ENCODE assay signal across 8 cellular contexts in genomic region chr1:201713093-201713810, GRCh38.
DNase-seq lines count a peak whose midpoint lies in the region; ATAC-seq and TF ChIP-seq lines count a peak whose summit lies in the region.

No MANE protein-coding gene starts in this region.

- no peaks in the 10 kb centered on the region for H3K27me3 Mint-ChIP-seq in naive thymus-derived CD4-positive, alpha-beta T cell
- no peaks in the 10 kb centered on the region for H3K27me3 Mint-ChIP-seq in activated CD4-positive, alpha-beta T cell treated with anti-CD3 and anti-CD28 coated beads for 36 hours
- H3K27me3 Mint-ChIP-seq in GM23338 (ENCODE audit: insufficient read depth, low read depth, poor library complexity), result peaks cover 6% of the 10 kb centered on the region

- H3K4me2 ChIP-seq in MM.1S (ENCODE audit: low read depth, low read length) (no peak overlapping the region), GM23338 (no peak overlapping the region)

- H2AFZ ChIP-seq in MM.1S (ENCODE audit: low read length), result no peak overlapping the region
- H2AFZ ChIP-seq in GM23338, result no peak overlapping the region

- ATAC-seq in RWPE2 (ENCODE audit: low read depth), result peak; percentile 80
- peak; percentile 60 for ATAC-seq in naive thymus-derived CD4-positive, alpha-beta T cell
- no peak for ATAC-seq in GM19023 (IDR thresholded peaks at IDR 0.05; ENCODE audit: unreplicated experiment)
- no peak for ATAC-seq in activated CD4-positive, alpha-beta T cell treated with anti-CD3 and anti-CD28 coated beads for 36 hours
- no peak for ATAC-seq in GM23338

- peaks cover 42% of the 10 kb centered on the region for H3K4me1 ChIP-seq in RWPE2 (ENCODE audit: insufficient read depth, poor library complexity, severe bottlenecking)
- H3K4me1 ChIP-seq in esophagus muscularis mucosa, result peaks cover 80 to 93% (median 87%) of the 10 kb centered on the region in 4 donors
- H3K4me1 ChIP-seq in naive thymus-derived CD4-positive, alpha-beta T cell (ENCODE audit: control insufficient read depth in 2 of 2, insufficient read depth in 2 of 2, low read length in 2 of 2), result no peaks in the 10 kb centered on the region
- peaks cover 11% of the 10 kb centered on the region for H3K4me1 ChIP-seq in MM.1S (ENCODE audit: low read length)
- peaks cover 3% of the 10 kb centered on the region; the same call in 1 of the 2 replicates for H3K4me1 ChIP-seq in GM23338 (ENCODE audit: insufficient read depth)

- no peak for TF ChIP-seq POLR2A in esophagus muscularis mucosa (IDR thresholded peaks at IDR 0.05; ENCODE audit: low read depth)

- H3K9me2 ChIP-seq in MM.1S (replicated peaks; ENCODE audit: insufficient read depth, low read length) (no peaks in the 10 kb centered on the region), GM23338 (ENCODE audit: insufficient read depth) (no peaks in the 10 kb centered on the region)

- no peaks in the 10 kb centered on the region for H4K20me1 ChIP-seq in MM.1S (ENCODE audit: insufficient read depth, low read length)
- no peaks in the 10 kb centered on the region for H4K20me1 ChIP-seq in GM23338 (replicated peaks; ENCODE audit: insufficient read depth)

- no peak overlapping the region for H3K9ac ChIP-seq in MM.1S (ENCODE audit: low read length)

- H3K36me3 ChIP-seq in RWPE2 (ENCODE audit: low read depth) (no peaks in the 10 kb centered on the region), esophagus muscularis mucosa (peaks cover 0 to 9% (median 2%) of the 10 kb centered on the region in 4 donors), MM.1S (replicated peaks; ENCODE audit: insufficient read depth, low read length) (no peaks in the 10 kb centered on the region), GM23338 (ENCODE audit: insufficient read depth) (no peaks in the 10 kb centered on the region)
- no peaks in the 10 kb centered on the region for H3K36me3 ChIP-seq in naive thymus-derived CD4-positive, alpha-beta T cell (ENCODE audit: control insufficient read depth in 2 of 3, insufficient read depth in 3 of 3, low read length in 3 of 3)

- H3K27ac Mint-ChIP-seq in naive thymus-derived CD4-positive, alpha-beta T cell, result peak overlapping the region in 1 of 9 donors; percentile 59
- no peak overlapping the region for H3K27ac Mint-ChIP-seq in activated CD4-positive, alpha-beta T cell treated with anti-CD3 and anti-CD28 coated beads for 36 hours
- no peak overlapping the region for H3K27ac Mint-ChIP-seq in GM23338

- no peak for TF ChIP-seq EP300 in esophagus muscularis mucosa (IDR thresholded peaks at IDR 0.05)

- DNase-seq in G401 (ENCODE audit: low spot score) (peak; percentile 56), RWPE2 (ENCODE audit: low spot score) (peak; percentile 95), esophagus muscularis mucosa (ENCODE audit: extremely low spot score) (peak; percentile 98), MM.1S (no peak), GM23338 (ENCODE audit: low spot score) (no peak)
- no peak for DNase-seq in naive thymus-derived CD4-positive, alpha-beta T cell
- no peak for DNase-seq in activated CD4-positive, alpha-beta T cell treated with anti-CD3 and anti-CD28 coated beads for 36 hours

- intact Hi-C loops in esophagus muscularis mucosa (cut with DNase I), result loop anchor here (10.0 kb wide), 1 partner anchor 258 kb away; no protein-coding TSS in a partner anchor
- intact Hi-C loops in naive thymus-derived CD4-positive, alpha-beta T cell (cut with micrococcal nuclease), result no loop called here
- intact Hi-C loops in activated CD4-positive, alpha-beta T cell treated with anti-CD3 and anti-CD28 coated beads for 36 hours (cut with DNase I, micrococcal nuclease), result no loop called here

- H3K79me2 ChIP-seq in MM.1S (ENCODE audit: low read length) (no peaks in the 10 kb centered on the region), GM23338 (replicated peaks; ENCODE audit: insufficient read depth) (no peaks in the 10 kb centered on the region)

- peaks cover 0 to 2% (median 0%) of the 10 kb centered on the region in 7 donors for H3K4me1 Mint-ChIP-seq in naive thymus-derived CD4-positive, alpha-beta T cell
- no peaks in the 10 kb centered on the region for H3K4me1 Mint-ChIP-seq in activated CD4-positive, alpha-beta T cell treated with anti-CD3 and anti-CD28 coated beads for 36 hours
- peaks cover 13% of the 10 kb centered on the region for H3K4me1 Mint-ChIP-seq in GM23338

- H3F3A ChIP-seq in MM.1S (ENCODE audit: insufficient read depth, low read length) (no peaks in the 10 kb centered on the region), GM23338 (replicated peaks; ENCODE audit: low read depth) (no peaks in the 10 kb centered on the region)

- H3K9me3 ChIP-seq in RWPE2 (ENCODE audit: severe bottlenecking), result no peaks in the 10 kb centered on the region
- no peaks in the 10 kb centered on the region for H3K9me3 ChIP-seq in esophagus muscularis mucosa
- H3K9me3 ChIP-seq in naive thymus-derived CD4-positive, alpha-beta T cell (ENCODE audit: control insufficient read depth in 2 of 3, low read length in 3 of 3), result no peaks in the 10 kb centered on the region
- H3K9me3 ChIP-seq in MM.1S (replicated peaks; ENCODE audit: insufficient read depth, low read length), result no peaks in the 10 kb centered on the region

- no peak overlapping the region for H3K4me3 Mint-ChIP-seq in naive thymus-derived CD4-positive, alpha-beta T cell
- H3K4me3 Mint-ChIP-seq in activated CD4-positive, alpha-beta T cell treated with anti-CD3 and anti-CD28 coated beads for 36 hours, result no peak overlapping the region
- H3K4me3 Mint-ChIP-seq in GM23338, result no peak overlapping the region

- H3K27ac ChIP-seq in RWPE2 (ENCODE audit: poor library complexity, severe bottlenecking), result peak overlapping the region; percentile 95
- peak overlapping the region; percentile 77 to 93 (median 87) for H3K27ac ChIP-seq in esophagus muscularis mucosa (replicated peaks in 1 of 4)
- H3K27ac ChIP-seq in naive thymus-derived CD4-positive, alpha-beta T cell (ENCODE audit: low read depth, low read length), result no peak overlapping the region
- H3K27ac ChIP-seq in MM.1S (ENCODE audit: low read length), result no peak overlapping the region
- no peak overlapping the region for H3K27ac ChIP-seq in GM23338 (ENCODE audit: low read depth)

- in situ Hi-C loops in G401 (cut with HindIII; ENCODE audit: low sequenced_read_pairs), result no loop called here

- no peaks in the 10 kb centered on the region for H3K27me3 ChIP-seq in RWPE2 (ENCODE audit: insufficient read depth, poor library complexity, severe bottlenecking)
- H3K27me3 ChIP-seq in esophagus muscularis mucosa, result no peaks in the 10 kb centered on the region
- no peaks in the 10 kb centered on the region for H3K27me3 ChIP-seq in naive thymus-derived CD4-positive, alpha-beta T cell (ENCODE audit: control insufficient read depth in 2 of 2, insufficient read depth in 2 of 2, low read length in 2 of 2)
- no peaks in the 10 kb centered on the region for H3K27me3 ChIP-seq in MM.1S (replicated peaks; ENCODE audit: insufficient read depth, low read length)
- H3K27me3 ChIP-seq in GM23338 (ENCODE audit: insufficient read depth), result no peaks in the 10 kb centered on the region

- no peaks in the 10 kb centered on the region for H3K9me3 Mint-ChIP-seq in naive thymus-derived CD4-positive, alpha-beta T cell
- H3K9me3 Mint-ChIP-seq in activated CD4-positive, alpha-beta T cell treated with anti-CD3 and anti-CD28 coated beads for 36 hours (ENCODE audit: low read depth), result no peaks in the 10 kb centered on the region
- H3K9me3 Mint-ChIP-seq in GM23338, result no peaks in the 10 kb centered on the region

- 6% methylated on average over 2 of the region's 3 CpGs for WGBS in esophagus muscularis mucosa

- H3K4me3 ChIP-seq in RWPE2 (ENCODE audit: severe bottlenecking), result no peak overlapping the region
- no peak overlapping the region for H3K4me3 ChIP-seq in esophagus muscularis mucosa
- H3K4me3 ChIP-seq in naive thymus-derived CD4-positive, alpha-beta T cell (ENCODE audit: low read length), result no peak overlapping the region
- H3K4me3 ChIP-seq in MM.1S (ENCODE audit: low read length), result no peak overlapping the region
- no peak overlapping the region for H3K4me3 ChIP-seq in GM23338

- H3K36me3 Mint-ChIP-seq in naive thymus-derived CD4-positive, alpha-beta T cell, result no peaks in the 10 kb centered on the region
- H3K36me3 Mint-ChIP-seq in activated CD4-positive, alpha-beta T cell treated with anti-CD3 and anti-CD28 coated beads for 36 hours (ENCODE audit: low read depth), result no peaks in the 10 kb centered on the region
- peaks cover 19% of the 10 kb centered on the region; the same call in 2 of the 3 replicates for H3K36me3 Mint-ChIP-seq in GM23338 (ENCODE audit: low read depth)

- TF ChIP-seq CTCF in RWPE2 (IDR thresholded peaks at IDR 0.05; ENCODE audit: poor library complexity, severe bottlenecking), result no peak
- TF ChIP-seq CTCF in esophagus muscularis mucosa (IDR thresholded peaks at IDR 0.05), result no peak
- no peak for TF ChIP-seq CTCF in MM.1S (IDR thresholded peaks at IDR 0.05; ENCODE audit: low read length)
- TF ChIP-seq CTCF in GM23338 (conservative IDR thresholded peaks at IDR 0.05; ENCODE audit: low read depth in 2 of 2), result no peak

- POLR2A ChIA-PET in naive thymus-derived CD4-positive, alpha-beta T cell (lab: Charles Lee), result no interaction called here
- POLR2A ChIA-PET in activated CD4-positive, alpha-beta T cell treated with anti-CD3 and anti-CD28 coated beads for 36 hours (lab: Charles Lee), result interaction anchor here (0.6 kb wide), 1 partner anchor 71 kb away, joined by 5 read pairs; no protein-coding TSS in a partner anchor

- CTCF ChIA-PET in naive thymus-derived CD4-positive, alpha-beta T cell (lab: Charles Lee), result interaction anchor here (0.5 kb wide), 1 partner anchor 9 kb away, joined by 3 read pairs; no protein-coding TSS in a partner anchor
- CTCF ChIA-PET in activated CD4-positive, alpha-beta T cell treated with anti-CD3 and anti-CD28 coated beads for 36 hours (lab: Charles Lee), result interaction anchor here (0.7 to 7.0 kb wide), 7 partner anchors 8 to 201 kb away, joined by 3 to 144 read pairs (median 5); no protein-coding TSS in a partner anchor

TF ChIP-seq in GM23338, 12 proteins besides CTCF, POLR2A, EP300 and RAD21 (continues in another document):
- TF ChIP-seq, protein P1, sequence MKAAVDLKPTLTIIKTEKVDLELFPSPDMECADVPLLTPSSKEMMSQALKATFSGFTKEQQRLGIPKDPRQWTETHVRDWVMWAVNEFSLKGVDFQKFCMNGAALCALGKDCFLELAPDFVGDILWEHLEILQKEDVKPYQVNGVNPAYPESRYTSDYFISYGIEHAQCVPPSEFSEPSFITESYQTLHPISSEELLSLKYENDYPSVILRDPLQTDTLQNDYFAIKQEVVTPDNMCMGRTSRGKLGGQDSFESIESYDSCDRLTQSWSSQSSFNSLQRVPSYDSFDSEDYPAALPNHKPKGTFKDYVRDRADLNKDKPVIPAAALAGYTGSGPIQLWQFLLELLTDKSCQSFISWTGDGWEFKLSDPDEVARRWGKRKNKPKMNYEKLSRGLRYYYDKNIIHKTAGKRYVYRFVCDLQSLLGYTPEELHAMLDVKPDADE (IDR thresholded peaks at IDR 0.05), result no peak
- TF ChIP-seq STAT1 (IDR thresholded peaks at IDR 0.05; ENCODE audit: unreplicated experiment), result no peak

Comparison
In these comparisons a context has a peak if more than half of its experiments do, and no peak if none do; other contexts are left out.
1. DNase-seq: peak in G401 (single experiment), RWPE2 (single experiment) and esophagus muscularis mucosa (single experiment); none in naive thymus-derived CD4-positive, alpha-beta T cell (0 of 9), MM.1S (single experiment), activated CD4-positive, alpha-beta T cell treated with anti-CD3 and anti-CD28 coated beads for 36 hours (single experiment) and GM23338 (single experiment).
2. ATAC-seq: peak in RWPE2 (single experiment) and naive thymus-derived CD4-positive, alpha-beta T cell (single experiment); none in GM19023 (single experiment), activated CD4-positive, alpha-beta T cell treated with anti-CD3 and anti-CD28 coated beads for 36 hours (single experiment) and GM23338 (single experiment).
3. H3K27ac ChIP-seq: peak in RWPE2 (single experiment) and esophagus muscularis mucosa (4 of 4); none in naive thymus-derived CD4-positive, alpha-beta T cell (single experiment), MM.1S (single experiment) and GM23338 (single experiment).